10 cellular contexts compared by ENCODE assay signal in genomic region chr19:4371209-4371897, GRCh38. TPM values are rescaled to one million over a fixed set of nuclear protein-coding genes. Genes with fewer than 3 reads are reported as not detected.
DNase-seq lines count a peak whose midpoint lies in the region; ATAC-seq and TF ChIP-seq lines count a peak whose summit lies in the region.
"Had no signal": no experiment of that assay in that cellular context is flagged by ENCODE, and none has a peak within 500 bp of the region (broad histone marks: within the 10 kb centered on the region; RNA-seq: fewer than 3 reads in every experiment).

No MANE protein-coding gene starts in this region.

- peak overlapping the region; percentile 91 for H3K27ac Mint-ChIP-seq in dendritic cell treated with granulocyte-macrophage colony-stimulating factor and Interleukin-4, amounts not matched to agents 40 ng/mL and 50 ng/mL, for 4 days
- H3K27ac Mint-ChIP-seq in osteocyte (ENCODE audit: unreplicated experiment), result peak overlapping the region; percentile 83

- no peak overlapping the region for H3K4me3 ChIP-seq in stomach
- H3K4me3 ChIP-seq: PC-9 had no signal

- TF ChIP-seq CTCF in osteocyte (IDR thresholded peaks at IDR 0.05), result no peak
- TF ChIP-seq CTCF in stomach (IDR thresholded peaks at IDR 0.05), result no peak

- 74 to 91% (median 86%) methylated on average over 19 to 26 of the region's 26 CpGs for WGBS in stomach, 5 donors

- H3K9me3 ChIP-seq in stomach, result no peaks in the 10 kb centered on the region

- H3K27me3 ChIP-seq in stomach, result no peaks in the 10 kb centered on the region

- H3K4me1 Mint-ChIP-seq in dendritic cell treated with granulocyte-macrophage colony-stimulating factor and Interleukin-4, amounts not matched to agents 40 ng/mL and 50 ng/mL, for 4 days (ENCODE audit: low read depth), result peaks cover 99% of the 10 kb centered on the region
- H3K4me1 Mint-ChIP-seq in osteocyte (ENCODE audit: unreplicated experiment), result peaks cover 81% of the 10 kb centered on the region

- H3K27me3 Mint-ChIP-seq in dendritic cell treated with granulocyte-macrophage colony-stimulating factor and Interleukin-4, amounts not matched to agents 40 ng/mL and 50 ng/mL, for 4 days, result no peaks in the 10 kb centered on the region
- no peaks in the 10 kb centered on the region for H3K27me3 Mint-ChIP-seq in osteocyte (ENCODE audit: unreplicated experiment)

- no peak for TF ChIP-seq EP300 in stomach (IDR thresholded peaks at IDR 0.05)

- in situ Hi-C loops in G401 (cut with HindIII; ENCODE audit: low sequenced_read_pairs), result no loop called here

- H3K36me3 ChIP-seq in stomach, result peaks cover under 1 to 12% (median 9%) of the 10 kb centered on the region in 4 donors

- ATAC-seq in HG02852 (IDR thresholded peaks at IDR 0.05; ENCODE audit: unreplicated experiment), result no peak
- ATAC-seq in GM19324 (IDR thresholded peaks at IDR 0.05; ENCODE audit: low FRiP score, unreplicated experiment), result no peak

- peaks cover 61% of the 10 kb centered on the region for H3K36me3 Mint-ChIP-seq in dendritic cell treated with granulocyte-macrophage colony-stimulating factor and Interleukin-4, amounts not matched to agents 40 ng/mL and 50 ng/mL, for 4 days (ENCODE audit: low read depth)
- H3K36me3 Mint-ChIP-seq in osteocyte (ENCODE audit: unreplicated experiment), result peaks cover 2% of the 10 kb centered on the region

- intact Hi-C loops in dendritic cell treated with granulocyte-macrophage colony-stimulating factor and Interleukin-4, amounts not matched to agents 40 ng/mL and 50 ng/mL, for 4 days (cut with micrococcal nuclease), result no loop called here
- intact Hi-C loops in stomach (cut with DNase I; ENCODE audit: low total_unique reads), result no loop called here

- peak overlapping the region; percentile 59 for H3K4me3 Mint-ChIP-seq in dendritic cell treated with granulocyte-macrophage colony-stimulating factor and Interleukin-4, amounts not matched to agents 40 ng/mL and 50 ng/mL, for 4 days
- H3K4me3 Mint-ChIP-seq in osteocyte (ENCODE audit: unreplicated experiment), result peak overlapping the region; percentile 38

- peak; percentile 56 for DNase-seq in G401 (ENCODE audit: low spot score)
- DNase-seq in NCI-H2171 treated with DMSO at 0.1 percent for 48 hours (lab: John Stamatoyannopoulos, UW), result peak; percentile 69
- peak; percentile 93 for DNase-seq in osteocyte (ENCODE audit: extremely low spot score, unreplicated experiment)
- DNase-seq in stomach, result no peak
- DNase-seq in AG20443 (ENCODE audit: low spot score), result no peak
- DNase-seq: PC-9; stimulated activated CD4-positive, alpha-beta T cell treated with anti-CD3 and anti-CD28 coated beads, Interleukin-15, amount 100 ng/mL, for 24 hours had no signal

- peaks cover 65 to 92% (median 88%) of the 10 kb centered on the region in 4 donors for H3K4me1 ChIP-seq in stomach

- peak overlapping the region in 2 of 5 donors; percentile 83 to 89 for H3K27ac ChIP-seq in stomach
- H3K27ac ChIP-seq: PC-9 had no signal

- TF ChIP-seq POLR2A in stomach (IDR thresholded peaks at IDR 0.05), result no peak

- no peaks in the 10 kb centered on the region for H3K9me3 Mint-ChIP-seq in dendritic cell treated with granulocyte-macrophage colony-stimulating factor and Interleukin-4, amounts not matched to agents 40 ng/mL and 50 ng/mL, for 4 days
- H3K9me3 Mint-ChIP-seq in osteocyte (ENCODE audit: unreplicated experiment), result no peaks in the 10 kb centered on the region

RNA-seq across cellular contexts. Expression of gene MPND, which starts 28.0 kb away (rescaled TPM):
- total RNA-seq in G401 (2014; rRNA removed; shearing (Covaris generic)), result 29.5 and 51.3 TPM in 2 replicates
- total RNA-seq in osteocyte, result 14.2 and 20.0 TPM in 2 replicates
- total RNA-seq in stomach, result 10 to 100 TPM in 2 of 5 donors, 1 to 10 TPM in 3; 2.2 to 24.5 (median 8.3) TPM
- 10 to 100 TPM; 20.4 to 25.0 (median 22.0) TPM for polyA plus RNA-seq in stomach

RNA-seq across cellular contexts. Expression of gene SH3GL1, which starts 29.0 kb away (rescaled TPM):
- total RNA-seq in G401 (2014; rRNA removed; shearing (Covaris generic)), result 95.8 and 109 TPM in 2 replicates
- total RNA-seq in osteocyte (105 and 115 TPM in 2 replicates), stomach (100 to 1,000 TPM in 1 of 5 donors, 10 to 100 TPM in 4; 14.8 to 111 (median 26.3) TPM)
- 10 to 100 TPM; 44.9 to 48.5 (median 46.0) TPM for polyA plus RNA-seq in stomach

RNA-seq across cellular contexts. Expression of gene CHAF1A, which starts 31.1 kb away (rescaled TPM):
- 39.4 and 46.0 TPM in 2 replicates for total RNA-seq in G401 (2014; rRNA removed; shearing (Covaris generic))
- total RNA-seq in osteocyte (9.7 and 14.0 TPM in 2 replicates), stomach (100 to 1,000 TPM in 1 of 5 donors, 10 to 100 TPM in 1, 1 to 10 TPM in 3; 1.8 to 100 (median 9.8) TPM)
- 1 to 10 TPM; 5.4 to 7.2 (median 5.8) TPM for polyA plus RNA-seq in stomach

RNA-seq across cellular contexts. Expression of gene STAP2, which starts 32.7 kb away (rescaled TPM):
- 26.0 and 29.8 TPM in 2 replicates for total RNA-seq in G401 (2014; rRNA removed; shearing (Covaris generic))
- total RNA-seq in osteocyte (2.7 and 5.9 TPM in 2 replicates), stomach (100 to 1,000 TPM in 1 of 5 donors, 10 to 100 TPM in 3, not detected in 1; 20.7 to 250 (median 35.1) TPM)
- polyA plus RNA-seq in stomach, result 10 to 100 TPM; 32.7 to 70.8 (median 52.4) TPM

Comparison
In these comparisons a context has a peak if more than half of its experiments do, and no peak if none do; other contexts are left out.
1. DNase-seq: peak in G401 (single experiment), NCI-H2171 treated with DMSO at 0.1 percent for 48 hours (single experiment) and osteocyte (single experiment); none in stomach (single experiment) and AG20443 (single experiment).